2 cellular contexts compared by ENCODE assay signal in the genomic region with DNA sequence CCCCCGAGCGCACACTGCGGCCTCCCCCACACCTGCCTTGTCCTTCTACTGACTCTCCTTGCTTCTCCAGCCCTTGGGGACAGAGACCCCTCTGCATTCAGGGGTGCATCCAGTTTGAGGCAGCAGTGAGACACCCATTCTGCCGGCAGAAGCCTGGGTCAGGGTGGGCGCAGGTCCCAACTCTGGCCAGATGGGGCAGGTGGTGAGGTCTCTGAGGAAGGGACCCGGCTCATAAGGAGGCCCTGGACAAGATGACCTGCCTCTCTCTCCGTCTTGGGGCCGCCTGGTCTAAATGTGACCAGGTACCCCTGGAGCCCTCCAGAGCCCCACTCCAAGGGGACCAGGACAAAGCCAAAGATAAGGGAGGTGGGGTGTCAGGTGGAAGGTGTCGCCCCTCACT.
TF ChIP-seq lines count a peak whose summit lies in the region.

No MANE protein-coding gene starts in this region.

TF ChIP-seq in HepG2, 621 proteins besides CTCF, POLR2A, EP300 and RAD21 (continues in another document):
- TF ChIP-seq ETV5 (CRISPR knock-in tag; IDR thresholded peaks at IDR 0.05; ENCODE audit: borderline replicate concordance) (no peak), MBD4 (IDR thresholded peaks at IDR 0.05; ENCODE audit: borderline replicate concordance, low read length) (no peak), RXRB (CRISPR knock-in tag; IDR thresholded peaks at IDR 0.05; ENCODE audit: borderline replicate concordance) (no peak), ZNF441 (CRISPR knock-in tag; IDR thresholded peaks at IDR 0.05; ENCODE audit: borderline replicate concordance) (no peak), ZNF607 (CRISPR knock-in tag; IDR thresholded peaks at IDR 0.05; ENCODE audit: borderline replicate concordance) (no peak), ZMYM4 (CRISPR knock-in tag; IDR thresholded peaks at IDR 0.05) (no peak), CREB1 (IDR thresholded peaks at IDR 0.05) (no peak), CREB1 (CRISPR knock-in tag; IDR thresholded peaks at IDR 0.05) (no peak), POLR2AphosphoS5 (IDR thresholded peaks at IDR 0.05; ENCODE audit: low read depth, low read length) (no peak), ZFP41 (CRISPR knock-in tag; IDR thresholded peaks at IDR 0.05; ENCODE audit: borderline replicate concordance) (no peak)
- TF ChIP-seq, protein P1, sequence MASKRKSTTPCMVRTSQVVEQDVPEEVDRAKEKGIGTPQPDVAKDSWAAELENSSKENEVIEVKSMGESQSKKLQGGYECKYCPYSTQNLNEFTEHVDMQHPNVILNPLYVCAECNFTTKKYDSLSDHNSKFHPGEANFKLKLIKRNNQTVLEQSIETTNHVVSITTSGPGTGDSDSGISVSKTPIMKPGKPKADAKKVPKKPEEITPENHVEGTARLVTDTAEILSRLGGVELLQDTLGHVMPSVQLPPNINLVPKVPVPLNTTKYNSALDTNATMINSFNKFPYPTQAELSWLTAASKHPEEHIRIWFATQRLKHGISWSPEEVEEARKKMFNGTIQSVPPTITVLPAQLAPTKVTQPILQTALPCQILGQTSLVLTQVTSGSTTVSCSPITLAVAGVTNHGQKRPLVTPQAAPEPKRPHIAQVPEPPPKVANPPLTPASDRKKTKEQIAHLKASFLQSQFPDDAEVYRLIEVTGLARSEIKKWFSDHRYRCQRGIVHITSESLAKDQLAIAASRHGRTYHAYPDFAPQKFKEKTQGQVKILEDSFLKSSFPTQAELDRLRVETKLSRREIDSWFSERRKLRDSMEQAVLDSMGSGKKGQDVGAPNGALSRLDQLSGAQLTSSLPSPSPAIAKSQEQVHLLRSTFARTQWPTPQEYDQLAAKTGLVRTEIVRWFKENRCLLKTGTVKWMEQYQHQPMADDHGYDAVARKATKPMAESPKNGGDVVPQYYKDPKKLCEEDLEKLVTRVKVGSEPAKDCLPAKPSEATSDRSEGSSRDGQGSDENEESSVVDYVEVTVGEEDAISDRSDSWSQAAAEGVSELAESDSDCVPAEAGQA (IDR thresholded peaks at IDR 0.05; ENCODE audit: low read depth): no peak
- TF ChIP-seq, protein P1 (CRISPR knock-in tag; IDR thresholded peaks at IDR 0.05; ENCODE audit: borderline replicate concordance): no peak
- TF ChIP-seq, protein P2, sequence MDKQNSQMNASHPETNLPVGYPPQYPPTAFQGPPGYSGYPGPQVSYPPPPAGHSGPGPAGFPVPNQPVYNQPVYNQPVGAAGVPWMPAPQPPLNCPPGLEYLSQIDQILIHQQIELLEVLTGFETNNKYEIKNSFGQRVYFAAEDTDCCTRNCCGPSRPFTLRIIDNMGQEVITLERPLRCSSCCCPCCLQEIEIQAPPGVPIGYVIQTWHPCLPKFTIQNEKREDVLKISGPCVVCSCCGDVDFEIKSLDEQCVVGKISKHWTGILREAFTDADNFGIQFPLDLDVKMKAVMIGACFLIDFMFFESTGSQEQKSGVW (CRISPR knock-in tag; IDR thresholded peaks at IDR 0.05; ENCODE audit: borderline replicate concordance): no peak
- TF ChIP-seq, protein P3, sequence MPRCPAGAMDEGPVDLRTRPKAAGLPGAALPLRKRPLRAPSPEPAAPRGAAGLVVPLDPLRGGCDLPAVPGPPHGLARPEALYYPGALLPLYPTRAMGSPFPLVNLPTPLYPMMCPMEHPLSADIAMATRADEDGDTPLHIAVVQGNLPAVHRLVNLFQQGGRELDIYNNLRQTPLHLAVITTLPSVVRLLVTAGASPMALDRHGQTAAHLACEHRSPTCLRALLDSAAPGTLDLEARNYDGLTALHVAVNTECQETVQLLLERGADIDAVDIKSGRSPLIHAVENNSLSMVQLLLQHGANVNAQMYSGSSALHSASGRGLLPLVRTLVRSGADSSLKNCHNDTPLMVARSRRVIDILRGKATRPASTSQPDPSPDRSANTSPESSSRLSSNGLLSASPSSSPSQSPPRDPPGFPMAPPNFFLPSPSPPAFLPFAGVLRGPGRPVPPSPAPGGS (CRISPR knock-in tag; IDR thresholded peaks at IDR 0.05): no peak

TF ChIP-seq in HCT116, 20 proteins besides CTCF, POLR2A, EP300 and RAD21:
- TF ChIP-seq ELF1 (IDR thresholded peaks at IDR 0.05; ENCODE audit: borderline replicate concordance, low read depth) (no peak), EGR1 (IDR thresholded peaks at IDR 0.05; ENCODE audit: low read depth) (no peak), FOSL1 (IDR thresholded peaks at IDR 0.05; ENCODE audit: low read depth) (no peak), SIN3A (IDR thresholded peaks at IDR 0.05; ENCODE audit: low read depth) (no peak), SRF (IDR thresholded peaks at IDR 0.05; ENCODE audit: low read depth) (no peak), ZFX (IDR thresholded peaks at IDR 0.05) (no peak), EZH2phosphoT487 (IDR thresholded peaks at IDR 0.05; ENCODE audit: borderline replicate concordance) (no peak), JUND (IDR thresholded peaks at IDR 0.05) (no peak), CEBPB (IDR thresholded peaks at IDR 0.05; ENCODE audit: low read depth) (no peak), ZNF274 (IDR thresholded peaks at IDR 0.05; ENCODE audit: low read depth, low read length) (no peak), SP1 (IDR thresholded peaks at IDR 0.05; ENCODE audit: low read depth) (no peak), YY1 (IDR thresholded peaks at IDR 0.05; ENCODE audit: extremely low read depth, insufficient replicate concordance, low read depth, low read length) (no peak), TCF7L2 (IDR thresholded peaks at IDR 0.05; ENCODE audit: borderline replicate concordance, extremely low read depth, insufficient read depth, insufficient read length) (no peak), CBX3 (IDR thresholded peaks at IDR 0.05; ENCODE audit: low read depth) (no peak), POLR2AphosphoS5 (IDR thresholded peaks at IDR 0.05; ENCODE audit: low read depth, low read length) (no peak), EZH2 (IDR thresholded peaks at IDR 0.05) (no peak)
- TF ChIP-seq, protein P4, sequence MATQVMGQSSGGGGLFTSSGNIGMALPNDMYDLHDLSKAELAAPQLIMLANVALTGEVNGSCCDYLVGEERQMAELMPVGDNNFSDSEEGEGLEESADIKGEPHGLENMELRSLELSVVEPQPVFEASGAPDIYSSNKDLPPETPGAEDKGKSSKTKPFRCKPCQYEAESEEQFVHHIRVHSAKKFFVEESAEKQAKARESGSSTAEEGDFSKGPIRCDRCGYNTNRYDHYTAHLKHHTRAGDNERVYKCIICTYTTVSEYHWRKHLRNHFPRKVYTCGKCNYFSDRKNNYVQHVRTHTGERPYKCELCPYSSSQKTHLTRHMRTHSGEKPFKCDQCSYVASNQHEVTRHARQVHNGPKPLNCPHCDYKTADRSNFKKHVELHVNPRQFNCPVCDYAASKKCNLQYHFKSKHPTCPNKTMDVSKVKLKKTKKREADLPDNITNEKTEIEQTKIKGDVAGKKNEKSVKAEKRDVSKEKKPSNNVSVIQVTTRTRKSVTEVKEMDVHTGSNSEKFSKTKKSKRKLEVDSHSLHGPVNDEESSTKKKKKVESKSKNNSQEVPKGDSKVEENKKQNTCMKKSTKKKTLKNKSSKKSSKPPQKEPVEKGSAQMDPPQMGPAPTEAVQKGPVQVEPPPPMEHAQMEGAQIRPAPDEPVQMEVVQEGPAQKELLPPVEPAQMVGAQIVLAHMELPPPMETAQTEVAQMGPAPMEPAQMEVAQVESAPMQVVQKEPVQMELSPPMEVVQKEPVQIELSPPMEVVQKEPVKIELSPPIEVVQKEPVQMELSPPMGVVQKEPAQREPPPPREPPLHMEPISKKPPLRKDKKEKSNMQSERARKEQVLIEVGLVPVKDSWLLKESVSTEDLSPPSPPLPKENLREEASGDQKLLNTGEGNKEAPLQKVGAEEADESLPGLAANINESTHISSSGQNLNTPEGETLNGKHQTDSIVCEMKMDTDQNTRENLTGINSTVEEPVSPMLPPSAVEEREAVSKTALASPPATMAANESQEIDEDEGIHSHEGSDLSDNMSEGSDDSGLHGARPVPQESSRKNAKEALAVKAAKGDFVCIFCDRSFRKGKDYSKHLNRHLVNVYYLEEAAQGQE (IDR thresholded peaks at IDR 0.05; ENCODE audit: low read depth): no peak
- TF ChIP-seq, protein P5, sequence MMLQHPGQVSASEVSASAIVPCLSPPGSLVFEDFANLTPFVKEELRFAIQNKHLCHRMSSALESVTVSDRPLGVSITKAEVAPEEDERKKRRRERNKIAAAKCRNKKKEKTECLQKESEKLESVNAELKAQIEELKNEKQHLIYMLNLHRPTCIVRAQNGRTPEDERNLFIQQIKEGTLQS (IDR thresholded peaks at IDR 0.05): no peak
- TF ChIP-seq, protein P6, sequence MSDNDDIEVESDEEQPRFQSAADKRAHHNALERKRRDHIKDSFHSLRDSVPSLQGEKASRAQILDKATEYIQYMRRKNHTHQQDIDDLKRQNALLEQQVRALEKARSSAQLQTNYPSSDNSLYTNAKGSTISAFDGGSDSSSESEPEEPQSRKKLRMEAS (IDR thresholded peaks at IDR 0.05): no peak
- TF ChIP-seq, protein P7, sequence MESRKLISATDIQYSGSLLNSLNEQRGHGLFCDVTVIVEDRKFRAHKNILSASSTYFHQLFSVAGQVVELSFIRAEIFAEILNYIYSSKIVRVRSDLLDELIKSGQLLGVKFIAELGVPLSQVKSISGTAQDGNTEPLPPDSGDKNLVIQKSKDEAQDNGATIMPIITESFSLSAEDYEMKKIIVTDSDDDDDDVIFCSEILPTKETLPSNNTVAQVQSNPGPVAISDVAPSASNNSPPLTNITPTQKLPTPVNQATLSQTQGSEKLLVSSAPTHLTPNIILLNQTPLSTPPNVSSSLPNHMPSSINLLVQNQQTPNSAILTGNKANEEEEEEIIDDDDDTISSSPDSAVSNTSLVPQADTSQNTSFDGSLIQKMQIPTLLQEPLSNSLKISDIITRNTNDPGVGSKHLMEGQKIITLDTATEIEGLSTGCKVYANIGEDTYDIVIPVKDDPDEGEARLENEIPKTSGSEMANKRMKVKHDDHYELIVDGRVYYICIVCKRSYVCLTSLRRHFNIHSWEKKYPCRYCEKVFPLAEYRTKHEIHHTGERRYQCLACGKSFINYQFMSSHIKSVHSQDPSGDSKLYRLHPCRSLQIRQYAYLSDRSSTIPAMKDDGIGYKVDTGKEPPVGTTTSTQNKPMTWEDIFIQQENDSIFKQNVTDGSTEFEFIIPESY (IDR thresholded peaks at IDR 0.05; ENCODE audit: extremely low read depth, insufficient replicate concordance, low read length): no peak
